ENCODE assay signal across 8 cellular contexts in the genomic region with DNA sequence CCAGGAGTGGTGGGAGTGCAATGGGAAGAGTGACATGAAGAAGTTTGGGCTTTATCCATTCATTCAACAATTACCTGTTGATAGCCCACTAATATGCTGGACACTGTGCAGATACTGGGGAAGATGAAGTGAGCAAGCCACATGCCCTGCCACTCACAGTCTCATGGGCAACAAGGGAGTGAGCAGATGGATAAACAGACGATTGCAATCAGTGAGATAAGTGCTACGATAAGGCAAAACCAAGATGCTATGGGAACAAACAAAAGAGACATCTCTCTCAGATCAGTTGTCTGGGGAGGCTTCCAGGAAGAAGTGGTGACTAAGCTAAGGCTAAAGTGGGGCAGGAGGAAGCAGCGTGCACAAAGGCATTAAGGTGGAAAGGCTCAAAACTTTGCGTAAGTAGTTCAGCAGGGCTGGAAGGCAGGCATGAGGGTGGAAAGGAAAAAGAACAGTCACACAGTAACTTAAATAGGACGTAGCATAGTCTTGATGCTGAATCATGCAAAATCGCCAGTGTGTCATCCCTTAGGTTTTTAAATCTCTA. TPM values are rescaled to one million over a fixed set of nuclear protein-coding genes. Genes with fewer than 3 reads are reported as not detected.
DNase-seq lines count a peak whose midpoint lies in the region; ATAC-seq, FAIRE-seq and TF ChIP-seq lines count a peak whose summit lies in the region.

No MANE protein-coding gene starts in this region.

- ATAC-seq in GM21619 (IDR thresholded peaks at IDR 0.05; ENCODE audit: unreplicated experiment) (no peak), HG03097 (IDR thresholded peaks at IDR 0.05; ENCODE audit: low FRiP score, unreplicated experiment) (no peak), GM18517 (IDR thresholded peaks at IDR 0.05; ENCODE audit: unreplicated experiment) (no peak)

- DNase-seq in SKM-1 (lab: John Stamatoyannopoulos, UW; ENCODE audit: unreplicated experiment) (peak; percentile 27), small intestine (peak; percentile 29), posterior cingulate gyrus (no peak)
- DNase-seq in central memory CD4-positive, alpha-beta T cell: peak; percentile 60

- 56 to 74% (median 57%) methylated on average over 5 to 6 of the region's 6 CpGs for WGBS in small intestine, 3 donors

- H3K4me3 ChIP-seq in HEK293 (ENCODE audit: low read depth, low read length): no peak overlapping the region
- H3K4me3 ChIP-seq in small intestine (ENCODE audit: low read depth in 1 of 2, low read length in 2 of 2): no peak overlapping the region

- H3K4me1 ChIP-seq in HEK293 (ENCODE audit: control insufficient read depth, insufficient read depth, low read length) (peaks cover 5% of the 10 kb centered on the region; the same call in 1 of the 2 replicates), small intestine (ENCODE audit: control insufficient read depth in 2 of 2, insufficient read depth in 1 of 2, low read depth in 1 of 2, low read length in 1 of 2) (no peaks in the 10 kb centered on the region)

- H3K36me3 ChIP-seq in HEK293 (ENCODE audit: control insufficient read depth in 2 of 2, insufficient read depth in 1 of 2, low read length in 2 of 2) (no peaks in the 10 kb centered on the region), small intestine (ENCODE audit: control insufficient read depth in 2 of 2, insufficient read depth in 2 of 2, low read length in 2 of 2) (no peaks in the 10 kb centered on the region)

- no peak for TF ChIP-seq CTCF in HEK293 (tag by site-specific recombination; IDR thresholded peaks at IDR 0.05)

- H3K27me3 ChIP-seq in small intestine (ENCODE audit: control insufficient read depth in 2 of 2, insufficient read depth in 2 of 2, low read length in 2 of 2): no peaks in the 10 kb centered on the region

- CTCF ChIA-PET in HEK293 (lab: Yijun Ruan, JAX): interaction anchor here (0.9 to 2.3 kb wide), 5 partner anchors 9 to 29 kb away, joined by 3 to 10 read pairs (median 5); no protein-coding TSS in a partner anchor

- H3K9me3 ChIP-seq in HEK293 (ENCODE audit: control insufficient read depth, insufficient read depth, low read depth, low read length) (no peaks in the 10 kb centered on the region), small intestine (ENCODE audit: control insufficient read depth, low read depth) (no peaks in the 10 kb centered on the region)

- no peak overlapping the region for H3K27ac ChIP-seq in HEK293 (ENCODE audit: extremely low read depth, low read depth, low read length)
- H3K27ac ChIP-seq in small intestine (ENCODE audit: low read depth in 1 of 2, low read length in 1 of 2): peak overlapping the region in 1 of 2 donors; percentile 30

- no peak for FAIRE-seq in small intestine (lab: Jason Lieb, UNC)

- POLR2A ChIA-PET in HEK293 (lab: Yijun Ruan, JAX): no interaction called here

- intact Hi-C loops in posterior cingulate gyrus (cut with DNase I): no loop called here

TF ChIP-seq in HEK293, 187 proteins besides CTCF, POLR2A, EP300 and RAD21:
- no peak for TF ChIP-seq ZNF426 (tag by site-specific recombination; IDR thresholded peaks at IDR 0.05)
- peak; percentile 92 for TF ChIP-seq SCRT2 (tag by site-specific recombination; IDR thresholded peaks at IDR 0.05)
- TF ChIP-seq SCRT1 (tag by site-specific recombination; IDR thresholded peaks at IDR 0.05; ENCODE audit: borderline replicate concordance): peak; percentile 67

RNA-seq across cellular contexts. Expression of a gene that starts 31.7 kb away (rescaled TPM):
- polyA plus RNA-seq in small intestine: 1 to 10 TPM; 1.1 to 1.6 (median 1.1) TPM

RNA-seq across cellular contexts. Expression of a gene that starts 43.5 kb away (rescaled TPM):
- polyA plus RNA-seq in small intestine: 10 to 100 TPM; 12.5 to 56.0 (median 19.7) TPM

Comparison
In these comparisons a context has a peak if more than half of its experiments do, and no peak if none do; other contexts are left out.
1. DNase-seq: peak in SKM-1 (single experiment), central memory CD4-positive, alpha-beta T cell (single experiment) and small intestine (single experiment); none in posterior cingulate gyrus (0 of 10).